2 cellular contexts compared by ENCODE assay signal in genomic region chr19:17323274-17323972, GRCh38.
TF ChIP-seq lines count a peak whose summit lies in the region.

No MANE protein-coding gene starts in this region.

TF ChIP-seq in SK-N-SH, 30 proteins besides CTCF, POLR2A, EP300 and RAD21:
- TF ChIP-seq FOXJ3 (CRISPR knock-in tag; IDR thresholded peaks at IDR 0.05) (no peak), RCOR1 (IDR thresholded peaks at IDR 0.05; ENCODE audit: low read length) (no peak), RFX5 (IDR thresholded peaks at IDR 0.05; ENCODE audit: low read length) (no peak), CHD2 (IDR thresholded peaks at IDR 0.05; ENCODE audit: low read length, partially characterized antibody) (no peak), FOSL2 (IDR thresholded peaks at IDR 0.05; ENCODE audit: borderline replicate concordance, low read depth) (no peak), GABPA (IDR thresholded peaks at IDR 0.05; ENCODE audit: low read depth) (no peak), NFIC (IDR thresholded peaks at IDR 0.05; ENCODE audit: borderline replicate concordance) (no peak), FOXM1 (IDR thresholded peaks at IDR 0.05; ENCODE audit: low read depth) (no peak), TCF12 (IDR thresholded peaks at IDR 0.05) (no peak), POLR2AphosphoS5 (IDR thresholded peaks at IDR 0.05; ENCODE audit: low read depth, low read length) (no peak), SMC3 (IDR thresholded peaks at IDR 0.05; ENCODE audit: low read depth, low read length) (no peak), GATA2 (CRISPR knock-in tag; IDR thresholded peaks at IDR 0.05) (no peak), ZBTB33 (IDR thresholded peaks at IDR 0.05; ENCODE audit: borderline replicate concordance, low read depth) (no peak), MEF2A (IDR thresholded peaks at IDR 0.05; ENCODE audit: borderline replicate concordance, low read depth) (no peak), TEAD4 (IDR thresholded peaks at IDR 0.05; ENCODE audit: borderline replicate concordance, insufficient read depth) (no peak), ELF1 (IDR thresholded peaks at IDR 0.05) (no peak), RXRA (IDR thresholded peaks at IDR 0.05; ENCODE audit: borderline replicate concordance, low read depth) (no peak), YY1 (IDR thresholded peaks at IDR 0.05; ENCODE audit: low read depth) (no peak)

TF ChIP-seq in SK-N-SH treated with all-trans-retinoic acid at 6 μM for 48 hours, 23 proteins besides CTCF, POLR2A, EP300 and RAD21:
- TF ChIP-seq ZFP30 (CRISPR knock-in tag; IDR thresholded peaks at IDR 0.05) (no peak), OSR1 (CRISPR knock-in tag; IDR thresholded peaks at IDR 0.05) (no peak), PPARA (CRISPR knock-in tag; IDR thresholded peaks at IDR 0.05; ENCODE audit: borderline replicate concordance) (no peak), ZC3H10 (CRISPR knock-in tag; IDR thresholded peaks at IDR 0.05) (no peak), SNAI2 (CRISPR knock-in tag; IDR thresholded peaks at IDR 0.05) (no peak), ISL1 (CRISPR knock-in tag; IDR thresholded peaks at IDR 0.05) (no peak), ZFP3 (CRISPR knock-in tag; IDR thresholded peaks at IDR 0.05) (no peak), TCF4 (CRISPR knock-in tag; IDR thresholded peaks at IDR 0.05; ENCODE audit: borderline replicate concordance) (no peak), ZNF565 (CRISPR knock-in tag; conservative IDR thresholded peaks at IDR 0.05; ENCODE audit: low read depth) (no peak), BACH2 (CRISPR knock-in tag; IDR thresholded peaks at IDR 0.05; ENCODE audit: borderline replicate concordance) (no peak), TSHZ2 (CRISPR knock-in tag; IDR thresholded peaks at IDR 0.05) (no peak), ARNTL (CRISPR knock-in tag; IDR thresholded peaks at IDR 0.05; ENCODE audit: borderline replicate concordance, low read depth) (no peak), RARB (CRISPR knock-in tag; IDR thresholded peaks at IDR 0.05) (no peak), CSDC2 (CRISPR knock-in tag; IDR thresholded peaks at IDR 0.05) (no peak), GLIS3 (CRISPR knock-in tag; IDR thresholded peaks at IDR 0.05) (no peak)
- TF ChIP-seq, protein P1, sequence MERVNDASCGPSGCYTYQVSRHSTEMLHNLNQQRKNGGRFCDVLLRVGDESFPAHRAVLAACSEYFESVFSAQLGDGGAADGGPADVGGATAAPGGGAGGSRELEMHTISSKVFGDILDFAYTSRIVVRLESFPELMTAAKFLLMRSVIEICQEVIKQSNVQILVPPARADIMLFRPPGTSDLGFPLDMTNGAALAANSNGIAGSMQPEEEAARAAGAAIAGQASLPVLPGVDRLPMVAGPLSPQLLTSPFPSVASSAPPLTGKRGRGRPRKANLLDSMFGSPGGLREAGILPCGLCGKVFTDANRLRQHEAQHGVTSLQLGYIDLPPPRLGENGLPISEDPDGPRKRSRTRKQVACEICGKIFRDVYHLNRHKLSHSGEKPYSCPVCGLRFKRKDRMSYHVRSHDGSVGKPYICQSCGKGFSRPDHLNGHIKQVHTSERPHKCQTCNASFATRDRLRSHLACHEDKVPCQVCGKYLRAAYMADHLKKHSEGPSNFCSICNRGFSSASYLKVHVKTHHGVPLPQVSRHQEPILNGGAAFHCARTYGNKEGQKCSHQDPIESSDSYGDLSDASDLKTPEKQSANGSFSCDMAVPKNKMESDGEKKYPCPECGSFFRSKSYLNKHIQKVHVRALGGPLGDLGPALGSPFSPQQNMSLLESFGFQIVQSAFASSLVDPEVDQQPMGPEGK (CRISPR knock-in tag; IDR thresholded peaks at IDR 0.05; ENCODE audit: borderline replicate concordance) = no peak
- TF ChIP-seq, protein P2, sequence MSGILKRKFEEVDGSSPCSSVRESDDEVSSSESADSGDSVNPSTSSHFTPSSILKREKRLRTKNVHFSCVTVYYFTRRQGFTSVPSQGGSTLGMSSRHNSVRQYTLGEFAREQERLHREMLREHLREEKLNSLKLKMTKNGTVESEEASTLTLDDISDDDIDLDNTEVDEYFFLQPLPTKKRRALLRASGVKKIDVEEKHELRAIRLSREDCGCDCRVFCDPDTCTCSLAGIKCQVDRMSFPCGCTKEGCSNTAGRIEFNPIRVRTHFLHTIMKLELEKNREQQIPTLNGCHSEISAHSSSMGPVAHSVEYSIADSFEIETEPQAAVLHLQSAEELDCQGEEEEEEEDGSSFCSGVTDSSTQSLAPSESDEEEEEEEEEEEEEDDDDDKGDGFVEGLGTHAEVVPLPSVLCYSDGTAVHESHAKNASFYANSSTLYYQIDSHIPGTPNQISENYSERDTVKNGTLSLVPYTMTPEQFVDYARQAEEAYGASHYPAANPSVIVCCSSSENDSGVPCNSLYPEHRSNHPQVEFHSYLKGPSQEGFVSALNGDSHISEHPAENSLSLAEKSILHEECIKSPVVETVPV (CRISPR knock-in tag; IDR thresholded peaks at IDR 0.05) = no peak
